20 cellular contexts compared by ENCODE assay signal in the genomic region with DNA sequence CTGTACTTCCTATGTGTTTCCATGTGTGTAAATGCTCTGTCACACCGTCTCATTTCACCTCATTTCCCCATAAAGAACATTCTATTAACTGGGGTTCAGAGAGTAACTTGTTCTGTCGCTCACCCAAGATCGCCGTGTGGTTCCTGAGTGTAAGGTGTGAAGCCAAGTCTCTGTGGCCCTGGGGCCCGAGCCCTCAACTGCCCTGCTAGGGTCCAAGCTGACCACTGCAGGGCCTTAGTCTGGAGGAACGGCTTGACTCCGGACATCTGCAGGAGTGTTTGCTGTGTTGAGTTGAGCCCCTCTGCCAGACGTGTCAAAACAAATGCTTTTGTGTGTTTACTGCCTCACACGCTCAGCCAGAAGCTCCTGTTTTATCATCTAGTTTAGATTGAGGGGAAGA.
"Had no signal": no experiment of that assay in that cellular context is flagged by ENCODE, and none has a peak within 500 bp of the region (broad histone marks: within the 10 kb centered on the region; RNA-seq: fewer than 3 reads in every experiment).

No MANE protein-coding gene starts in this region.

- H3K36me3 ChIP-seq: brain microvascular endothelial cell, heart right ventricle, prostate gland, suprapubic skin, upper lobe of left lung had no signal

- H3K27ac ChIP-seq: brain microvascular endothelial cell, heart right ventricle, prostate gland, suprapubic skin, upper lobe of left lung had no signal

- H3K36me3 Mint-ChIP-seq: natural killer cell had no signal

- H3K4me3 ChIP-seq: heart right ventricle, prostate gland, suprapubic skin, upper lobe of left lung had no signal

- H3K27me3 ChIP-seq: brain microvascular endothelial cell, heart right ventricle, suprapubic skin, upper lobe of left lung had no signal

- H3K27ac Mint-ChIP-seq: activated CD4-positive, alpha-beta T cell treated with anti-CD3 and anti-CD28 coated beads, Interleukin-2, amount 10 ng/mL, durations not matched to agents 24 days and 14 days; activated CD8-positive, alpha-beta T cell treated with anti-CD3 and anti-CD28 coated beads for 36 hours; activated naive CD8-positive, alpha-beta T cell treated with anti-CD3 and anti-CD28 coated beads, Interleukin-2, amount 10 ng/mL, durations not matched to agents 7 days and 5 days; memory B cell; natural killer cell had no signal

- DNase-seq: activated CD4-positive, alpha-beta T cell treated with anti-CD3 and anti-CD28 coated beads, Interleukin-2, amount 10 ng/mL, durations not matched to agents 24 days and 14 days; activated CD8-positive, alpha-beta T cell treated with anti-CD3 and anti-CD28 coated beads for 36 hours; activated naive CD4-positive, alpha-beta T cell treated with Interleukin-2 at 50 U/mL for 16 hours; activated naive CD8-positive, alpha-beta T cell treated with anti-CD3 and anti-CD28 coated beads, Interleukin-2, amount 10 ng/mL, durations not matched to agents 7 days and 5 days; activated T-cell treated with anti-CD3 and anti-CD28 coated beads, Interleukin-2, amount 50 U/mL, for 1 hour; amygdala; brain microvascular endothelial cell; cerebellar nuclear complex; effector CD4-positive, alpha-beta T cell; heart right ventricle; kidney glomerular epithelial cell; natural killer cell; right cardiac atrium; stimulated activated naive CD8-positive, alpha-beta T cell treated with anti-CD3 and anti-CD28 coated beads, Interleukin-15, amount 100 ng/mL, for 72 hours; T1000; upper lobe of left lung had no signal

- H3K9me3 Mint-ChIP-seq: activated CD4-positive, alpha-beta T cell treated with anti-CD3 and anti-CD28 coated beads, Interleukin-2, amount 10 ng/mL, durations not matched to agents 24 days and 14 days; activated CD8-positive, alpha-beta T cell treated with anti-CD3 and anti-CD28 coated beads for 36 hours; activated naive CD8-positive, alpha-beta T cell treated with anti-CD3 and anti-CD28 coated beads, Interleukin-2, amount 10 ng/mL, durations not matched to agents 7 days and 5 days; activated T-helper 2 cell treated with anti-CD3 and anti-CD28 coated beads, Interferon-gamma antibody, Interleukin-2, Interleukin-4, amounts not matched to agents 10 μg/mL and 5 μg/mL and 100 μg/mL, durations not matched to agents 14 hours and 24 hours and 36 hours; memory B cell; natural killer cell; stimulated activated naive CD8-positive, alpha-beta T cell treated with anti-CD3 and anti-CD28 coated beads, Interleukin-15, amount 100 ng/mL, for 72 hours had no signal

- H3K4me3 Mint-ChIP-seq: activated CD4-positive, alpha-beta T cell treated with anti-CD3 and anti-CD28 coated beads, Interleukin-2, amount 10 ng/mL, durations not matched to agents 24 days and 14 days; activated CD8-positive, alpha-beta T cell treated with anti-CD3 and anti-CD28 coated beads for 36 hours; activated naive CD8-positive, alpha-beta T cell treated with anti-CD3 and anti-CD28 coated beads, Interleukin-2, amount 10 ng/mL, durations not matched to agents 7 days and 5 days; memory B cell; natural killer cell; stimulated activated naive CD8-positive, alpha-beta T cell treated with anti-CD3 and anti-CD28 coated beads, Interleukin-15, amount 100 ng/mL, for 72 hours had no signal

- H3K9me3 ChIP-seq: heart right ventricle, prostate gland, suprapubic skin, upper lobe of left lung had no signal

- H3K27me3 Mint-ChIP-seq: activated CD4-positive, alpha-beta T cell treated with anti-CD3 and anti-CD28 coated beads, Interleukin-2, amount 10 ng/mL, durations not matched to agents 24 days and 14 days; activated CD8-positive, alpha-beta T cell treated with anti-CD3 and anti-CD28 coated beads for 36 hours; activated naive CD8-positive, alpha-beta T cell treated with anti-CD3 and anti-CD28 coated beads, Interleukin-2, amount 10 ng/mL, durations not matched to agents 7 days and 5 days; memory B cell; stimulated activated naive CD8-positive, alpha-beta T cell treated with anti-CD3 and anti-CD28 coated beads, Interleukin-15, amount 100 ng/mL, for 72 hours had no signal

- H3K4me1 ChIP-seq: prostate gland, suprapubic skin had no signal
